In the genomic region with DNA sequence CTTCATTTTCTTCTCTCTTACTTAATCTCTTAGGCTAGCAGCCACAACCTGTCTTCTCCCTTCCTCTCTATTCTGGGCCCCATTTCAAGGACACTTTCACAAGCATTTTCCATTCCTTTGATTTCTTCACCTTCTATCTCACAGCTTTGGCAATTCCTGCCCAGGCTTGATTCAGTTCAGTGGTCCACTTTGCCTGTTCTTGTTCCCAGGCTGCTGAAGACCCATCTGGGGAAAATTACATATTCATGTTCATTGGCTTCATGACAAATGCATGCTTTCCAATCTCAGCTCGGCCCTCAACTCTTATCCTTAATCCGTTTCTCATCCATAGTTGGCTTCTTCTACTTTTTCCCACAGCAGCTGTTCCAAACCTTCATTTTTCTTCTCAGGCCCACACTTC, we compare ENCODE assay signal across 18 cellular contexts. TPM values are rescaled to one million over a fixed set of nuclear protein-coding genes. Genes with fewer than 3 reads are reported as not detected.
"Had no signal": no experiment of that assay in that cellular context is flagged by ENCODE, and none has a peak within 500 bp of the region (broad histone marks: within the 10 kb centered on the region; RNA-seq: fewer than 3 reads in every experiment).

No MANE protein-coding gene starts in this region.

- H3K27ac ChIP-seq: body of pancreas, coronary artery, hepatocyte, thoracic aorta, upper lobe of left lung had no signal

- DNase-seq: activated CD4-positive, alpha-beta memory T cell treated with anti-CD3 and anti-CD28 coated beads for 36 hours; activated CD4-positive, alpha-beta T cell treated with anti-CD3 and anti-CD28 coated beads for 4 hours; activated naive CD4-positive, alpha-beta T cell; activated naive CD8-positive, alpha-beta T cell treated with anti-CD3 and anti-CD28 coated beads for 36 hours; central memory CD4-positive, alpha-beta T cell; occipital lobe; small intestine; stimulated activated CD4-positive, alpha-beta T cell treated with anti-CD3 and anti-CD28 coated beads, Interleukin-2, amount 100 ng/mL, for 48 hours; upper lobe of left lung had no signal

- H3K27me3 ChIP-seq: body of pancreas, hepatocyte, upper lobe of left lung had no signal

- H3K4me1 ChIP-seq: body of pancreas, upper lobe of left lung had no signal

- ATAC-seq: activated T-helper 17 cell treated with anti-CD3 and anti-CD28 coated beads, Interleukin-2, amount 50 U/mL, for 72 hours; body of pancreas had no signal

- H3K9me3 ChIP-seq: body of pancreas, thoracic aorta, upper lobe of left lung had no signal

- H3K36me3 ChIP-seq: thoracic aorta, upper lobe of left lung had no signal

- H3K4me3 ChIP-seq: body of pancreas, coronary artery, hepatocyte, lung, thoracic aorta, upper lobe of left lung had no signal

RNA-seq across cellular contexts. Expression of a gene that starts 38.7 kb away (rescaled TPM):
- total RNA-seq: activated CD4-positive, alpha-beta memory T cell treated with anti-CD3 and anti-CD28 coated beads for 36 hours; activated naive CD8-positive, alpha-beta T cell treated with anti-CD3 and anti-CD28 coated beads for 36 hours; activated T-helper 17 cell treated with anti-CD3 and anti-CD28 coated beads, Interleukin-2, amount 50 U/mL, for 72 hours; SK-MEL-5 had no signal
- polyA plus RNA-seq: small intestine had no signal

RNA-seq across cellular contexts. Expression of a gene that starts 49.7 kb away (rescaled TPM):
- total RNA-seq: activated CD4-positive, alpha-beta memory T cell treated with anti-CD3 and anti-CD28 coated beads for 36 hours; activated naive CD8-positive, alpha-beta T cell treated with anti-CD3 and anti-CD28 coated beads for 36 hours; activated T-helper 17 cell treated with anti-CD3 and anti-CD28 coated beads, Interleukin-2, amount 50 U/mL, for 72 hours; hepatocyte; occipital lobe; SK-MEL-5; WTC11 had no signal
- polyA plus RNA-seq: hepatocyte, neural cell had no signal
